Comparison of ENCODE assay signal across 8 cellular contexts in the genomic region with DNA sequence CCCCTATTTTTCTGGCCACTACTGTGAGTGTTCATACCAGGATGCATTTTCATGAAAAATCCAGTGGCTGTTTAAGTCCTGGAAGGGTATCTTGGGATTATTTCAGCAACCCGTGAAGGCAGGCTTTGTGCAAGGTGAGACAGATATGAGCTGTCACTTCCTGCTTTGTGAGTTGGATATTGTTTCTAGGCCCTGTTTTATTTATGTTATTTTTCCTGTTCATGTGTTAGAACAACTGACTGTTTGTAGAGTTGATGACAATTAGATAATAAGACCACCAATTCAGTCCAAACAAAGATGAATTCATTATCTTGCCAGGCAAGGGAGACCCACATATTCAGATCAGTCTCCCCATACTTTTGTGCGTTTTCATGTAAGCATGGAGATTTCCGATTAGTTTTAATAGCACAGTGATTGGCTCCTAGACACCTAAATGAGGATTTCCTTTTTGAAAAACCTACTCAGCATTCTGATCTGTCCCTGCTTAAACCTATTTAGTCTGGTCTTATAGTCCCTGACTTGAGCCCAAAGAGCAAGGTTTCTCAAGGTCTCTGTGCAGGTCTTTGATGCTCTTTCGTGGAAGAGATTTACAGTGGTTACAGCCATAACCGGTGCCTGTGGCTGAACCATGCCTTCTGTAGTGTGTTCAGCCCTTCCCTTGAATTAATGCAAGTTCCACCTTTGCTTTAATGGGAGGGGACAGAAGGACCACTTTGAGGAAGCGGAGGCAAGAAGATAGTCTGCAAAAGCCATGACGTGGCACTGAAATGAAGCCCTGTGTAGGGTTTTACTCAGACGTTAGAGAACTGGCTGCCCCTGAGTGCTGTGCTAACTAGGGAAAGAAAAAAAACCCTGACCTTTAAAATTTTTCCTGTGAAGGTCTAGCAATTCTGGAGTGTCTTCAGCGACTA. TPM values are rescaled to one million over a fixed set of nuclear protein-coding genes. Genes with fewer than 3 reads are reported as not detected.
DNase-seq lines count a peak whose midpoint lies in the region; ATAC-seq and TF ChIP-seq lines count a peak whose summit lies in the region.

No MANE protein-coding gene starts in this region.

- H3K27ac Mint-ChIP-seq in CD4-positive, alpha-beta T cell, result peak overlapping the region; percentile 98
- H3K27ac Mint-ChIP-seq in activated CD8-positive, alpha-beta memory T cell treated with anti-CD3 and anti-CD28 coated beads, Interleukin-2, amount 10 ng/mL, durations not matched to agents 7 days and 5 days, result peak overlapping the region; percentile 99

- peaks cover 6 to 29% of the 10 kb centered on the region in 2 donors for H3K36me3 ChIP-seq in psoas muscle (ENCODE audit: insufficient read depth in 1 of 2, low read depth in 1 of 2)

- H3K9me3 Mint-ChIP-seq in CD4-positive, alpha-beta T cell, result no peaks in the 10 kb centered on the region
- H3K9me3 Mint-ChIP-seq in activated CD8-positive, alpha-beta memory T cell treated with anti-CD3 and anti-CD28 coated beads, Interleukin-2, amount 10 ng/mL, durations not matched to agents 7 days and 5 days (ENCODE audit: low read depth), result no peaks in the 10 kb centered on the region

- no peak for TF ChIP-seq CTCF in CD4-positive, alpha-beta T cell (IDR thresholded peaks at IDR 0.05)
- no peak for TF ChIP-seq CTCF in fibroblast of mammary gland (conservative IDR thresholded peaks at IDR 0.05; ENCODE audit: control insufficient read depth, insufficient read depth, low read depth, low read length)
- no peak for TF ChIP-seq CTCF in psoas muscle (IDR thresholded peaks at IDR 0.05)

- no peaks in the 10 kb centered on the region for H3K9me3 ChIP-seq in CD4-positive, alpha-beta T cell (ENCODE audit: control insufficient read depth, low read length)
- H3K9me3 ChIP-seq in psoas muscle, result no peaks in the 10 kb centered on the region

- CTCF ChIA-PET in CD4-positive, alpha-beta T cell (lab: Charles Lee), result interaction anchor here (1.0 to 2.3 kb wide), 7 partner anchors 8 to 100 kb away, joined by 3 to 9 read pairs (median 5); no protein-coding TSS in a partner anchor
- CTCF ChIA-PET in activated CD8-positive, alpha-beta memory T cell treated with anti-CD3 and anti-CD28 coated beads, Interleukin-2, amount 10 ng/mL, durations not matched to agents 7 days and 5 days (lab: Charles Lee), result interaction anchor here (1.2 to 8.6 kb wide), 14 partner anchors 10 to 101 kb away, joined by 3 to 44 read pairs (median 6); no protein-coding TSS in a partner anchor

- POLR2A ChIA-PET in CD4-positive, alpha-beta T cell (lab: Charles Lee), result interaction anchor here (0.6 to 5.4 kb wide), 20 partner anchors 9 to 180 kb away, joined by 3 to 114 read pairs (median 6); a partner anchor contains a TSS

- no peaks in the 10 kb centered on the region for H3K27me3 ChIP-seq in CD4-positive, alpha-beta T cell (ENCODE audit: control insufficient read depth, insufficient read depth, low read length)
- no peaks in the 10 kb centered on the region for H3K27me3 ChIP-seq in psoas muscle (ENCODE audit: insufficient read depth in 3 of 3, low read length in 2 of 3)

- intact Hi-C loops in CD4-positive, alpha-beta T cell (cut with DNase I, micrococcal nuclease), result loop anchor here in 1 of 2 experiments (1.0 kb wide), 2 partner anchors 10 to 41 kb away; no protein-coding TSS in a partner anchor
- intact Hi-C loops in psoas muscle (cut with DNase I), result loop anchor here in 1 of 2 donors (1.0 kb wide), 1 partner anchor 20 kb away; no protein-coding TSS in a partner anchor

- H3K4me1 ChIP-seq in psoas muscle, result peaks cover 61% of the 10 kb centered on the region

- peak in 8 of 10 experiments; percentile 13 to 38 (median 21) for DNase-seq in CD4-positive, alpha-beta T cell
- DNase-seq in activated CD8-positive, alpha-beta memory T cell treated with anti-CD3 and anti-CD28 coated beads, Interleukin-2, amount 10 ng/mL, durations not matched to agents 7 days and 5 days, result peak; percentile 75
- DNase-seq in fibroblast of mammary gland (ENCODE audit: low read depth), result peak; percentile 78
- DNase-seq in psoas muscle, result no peak
- no peak for DNase-seq in LoVo (ENCODE audit: low spot score)

- 39 to 44% (median 42%) methylated on average over 9 of the region's 9 CpGs for WGBS in psoas muscle, 3 donors

- ATAC-seq in CD4-positive, alpha-beta T cell (ENCODE audit: poor library complexity), result peak; percentile 35
- ATAC-seq in HG02588 (IDR thresholded peaks at IDR 0.05; ENCODE audit: unreplicated experiment), result peak; percentile 44
- peak; percentile 64 for ATAC-seq in activated CD8-positive, alpha-beta memory T cell treated with anti-CD3 and anti-CD28 coated beads, Interleukin-2, amount 10 ng/mL, durations not matched to agents 7 days and 5 days
- ATAC-seq in psoas muscle, result peak in 1 of 4 donors; percentile 8
- ATAC-seq in HG03571 (IDR thresholded peaks at IDR 0.05; ENCODE audit: unreplicated experiment), result no peak
- no peak for ATAC-seq in GM18861 (IDR thresholded peaks at IDR 0.05; ENCODE audit: unreplicated experiment)

- H3K36me3 Mint-ChIP-seq in CD4-positive, alpha-beta T cell (ENCODE audit: low read depth), result peaks cover 66% of the 10 kb centered on the region
- H3K36me3 Mint-ChIP-seq in activated CD8-positive, alpha-beta memory T cell treated with anti-CD3 and anti-CD28 coated beads, Interleukin-2, amount 10 ng/mL, durations not matched to agents 7 days and 5 days, result peaks cover 56% of the 10 kb centered on the region

- H3K27ac ChIP-seq in CD4-positive, alpha-beta T cell (ENCODE audit: low read depth, low read length), result peak overlapping the region; percentile 65
- peak overlapping the region; percentile 96 for H3K27ac ChIP-seq in psoas muscle

- H3K4me3 ChIP-seq in fibroblast of mammary gland (ENCODE audit: control insufficient read depth, low read depth, low read length) (no peak overlapping the region), psoas muscle (peak overlapping the region; percentile 64)

- H3K4me3 Mint-ChIP-seq in CD4-positive, alpha-beta T cell, result peak overlapping the region; percentile 82
- peak overlapping the region; percentile 75 for H3K4me3 Mint-ChIP-seq in activated CD8-positive, alpha-beta memory T cell treated with anti-CD3 and anti-CD28 coated beads, Interleukin-2, amount 10 ng/mL, durations not matched to agents 7 days and 5 days

- H3K27me3 Mint-ChIP-seq in CD4-positive, alpha-beta T cell, result no peaks in the 10 kb centered on the region
- no peaks in the 10 kb centered on the region for H3K27me3 Mint-ChIP-seq in activated CD8-positive, alpha-beta memory T cell treated with anti-CD3 and anti-CD28 coated beads, Interleukin-2, amount 10 ng/mL, durations not matched to agents 7 days and 5 days

- peaks cover 74% of the 10 kb centered on the region for H3K4me1 Mint-ChIP-seq in CD4-positive, alpha-beta T cell (ENCODE audit: low read depth)
- peaks cover 85% of the 10 kb centered on the region for H3K4me1 Mint-ChIP-seq in activated CD8-positive, alpha-beta memory T cell treated with anti-CD3 and anti-CD28 coated beads, Interleukin-2, amount 10 ng/mL, durations not matched to agents 7 days and 5 days

RNA-seq across cellular contexts. Expression of a gene that starts 42.8 kb away (rescaled TPM):
- total RNA-seq in CD4-positive, alpha-beta T cell, result 10 to 100 TPM; 21.8 to 22.0 TPM
- 10 to 100 TPM; 42.5 to 49.4 TPM for total RNA-seq in activated CD8-positive, alpha-beta memory T cell treated with anti-CD3 and anti-CD28 coated beads, Interleukin-2, amount 10 ng/mL, durations not matched to agents 7 days and 5 days
- total RNA-seq in psoas muscle, result 100 to 1,000 TPM in 1 of 4 donors, 10 to 100 TPM in 3; 56.7 to 212 (median 87.0) TPM
- 10 to 100 TPM; 24.2 to 61.7 (median 48.7) TPM for polyA plus RNA-seq in psoas muscle

Comparison
In these comparisons a context has a peak if more than half of its experiments do, and no peak if none do; other contexts are left out.
1. ATAC-seq: peak in CD4-positive, alpha-beta T cell (single experiment), HG02588 (single experiment) and activated CD8-positive, alpha-beta memory T cell treated with anti-CD3 and anti-CD28 coated beads, Interleukin-2, amount 10 ng/mL, durations not matched to agents 7 days and 5 days (single experiment); none in HG03571 (single experiment) and GM18861 (single experiment).
2. DNase-seq: peak in CD4-positive, alpha-beta T cell (8 of 10), activated CD8-positive, alpha-beta memory T cell treated with anti-CD3 and anti-CD28 coated beads, Interleukin-2, amount 10 ng/mL, durations not matched to agents 7 days and 5 days (single experiment) and fibroblast of mammary gland (single experiment); none in psoas muscle (0 of 2) and LoVo (single experiment).